Comparison of ENCODE assay signal across 1 cellular context in the genomic region with DNA sequence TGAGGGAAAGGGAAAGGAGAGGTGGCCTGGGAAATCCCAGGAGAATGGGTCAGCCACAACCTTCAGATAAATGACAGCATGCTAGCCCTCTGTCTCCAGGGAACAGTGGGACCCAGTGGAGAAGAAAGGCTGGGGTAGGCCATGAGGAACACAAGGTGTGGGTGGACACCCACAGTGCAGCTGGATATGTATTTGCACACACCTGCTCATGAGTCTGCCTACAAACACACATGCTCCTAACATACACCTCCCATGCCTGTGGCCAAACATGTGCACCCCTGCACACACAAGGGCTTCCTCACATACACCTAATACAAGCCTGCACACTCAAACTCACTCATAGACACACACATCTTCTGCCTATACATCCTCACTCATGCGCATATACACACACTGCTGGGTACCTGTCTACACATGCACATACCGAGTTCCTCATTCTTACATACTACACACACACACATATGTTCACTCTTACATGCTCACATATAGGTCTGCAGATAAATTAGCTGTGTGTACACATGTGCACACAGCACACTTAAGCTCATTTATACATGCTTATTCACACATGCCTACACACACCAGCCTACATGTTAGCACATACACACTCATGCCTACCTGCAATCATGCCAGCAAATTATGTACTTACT.
TF ChIP-seq lines count a peak whose summit lies in the region.

No MANE protein-coding gene starts in this region.

TF ChIP-seq in WTC11, 78 proteins besides CTCF, POLR2A, EP300 and RAD21 (continued from another document):
- TF ChIP-seq, protein P1, sequence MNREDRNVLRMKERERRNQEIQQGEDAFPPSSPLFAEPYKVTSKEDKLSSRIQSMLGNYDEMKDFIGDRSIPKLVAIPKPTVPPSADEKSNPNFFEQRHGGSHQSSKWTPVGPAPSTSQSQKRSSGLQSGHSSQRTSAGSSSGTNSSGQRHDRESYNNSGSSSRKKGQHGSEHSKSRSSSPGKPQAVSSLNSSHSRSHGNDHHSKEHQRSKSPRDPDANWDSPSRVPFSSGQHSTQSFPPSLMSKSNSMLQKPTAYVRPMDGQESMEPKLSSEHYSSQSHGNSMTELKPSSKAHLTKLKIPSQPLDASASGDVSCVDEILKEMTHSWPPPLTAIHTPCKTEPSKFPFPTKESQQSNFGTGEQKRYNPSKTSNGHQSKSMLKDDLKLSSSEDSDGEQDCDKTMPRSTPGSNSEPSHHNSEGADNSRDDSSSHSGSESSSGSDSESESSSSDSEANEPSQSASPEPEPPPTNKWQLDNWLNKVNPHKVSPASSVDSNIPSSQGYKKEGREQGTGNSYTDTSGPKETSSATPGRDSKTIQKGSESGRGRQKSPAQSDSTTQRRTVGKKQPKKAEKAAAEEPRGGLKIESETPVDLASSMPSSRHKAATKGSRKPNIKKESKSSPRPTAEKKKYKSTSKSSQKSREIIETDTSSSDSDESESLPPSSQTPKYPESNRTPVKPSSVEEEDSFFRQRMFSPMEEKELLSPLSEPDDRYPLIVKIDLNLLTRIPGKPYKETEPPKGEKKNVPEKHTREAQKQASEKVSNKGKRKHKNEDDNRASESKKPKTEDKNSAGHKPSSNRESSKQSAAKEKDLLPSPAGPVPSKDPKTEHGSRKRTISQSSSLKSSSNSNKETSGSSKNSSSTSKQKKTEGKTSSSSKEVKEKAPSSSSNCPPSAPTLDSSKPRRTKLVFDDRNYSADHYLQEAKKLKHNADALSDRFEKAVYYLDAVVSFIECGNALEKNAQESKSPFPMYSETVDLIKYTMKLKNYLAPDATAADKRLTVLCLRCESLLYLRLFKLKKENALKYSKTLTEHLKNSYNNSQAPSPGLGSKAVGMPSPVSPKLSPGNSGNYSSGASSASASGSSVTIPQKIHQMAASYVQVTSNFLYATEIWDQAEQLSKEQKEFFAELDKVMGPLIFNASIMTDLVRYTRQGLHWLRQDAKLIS (CRISPR knock-in tag; IDR thresholded peaks at IDR 0.05; ENCODE audit: borderline replicate concordance), result no peak
- no peak for TF ChIP-seq ZNF317 (CRISPR knock-in tag; IDR thresholded peaks at IDR 0.05; ENCODE audit: borderline replicate concordance, low read depth)
- no peak for TF ChIP-seq SOX15 (CRISPR knock-in tag; IDR thresholded peaks at IDR 0.05)
- TF ChIP-seq, protein P2, sequence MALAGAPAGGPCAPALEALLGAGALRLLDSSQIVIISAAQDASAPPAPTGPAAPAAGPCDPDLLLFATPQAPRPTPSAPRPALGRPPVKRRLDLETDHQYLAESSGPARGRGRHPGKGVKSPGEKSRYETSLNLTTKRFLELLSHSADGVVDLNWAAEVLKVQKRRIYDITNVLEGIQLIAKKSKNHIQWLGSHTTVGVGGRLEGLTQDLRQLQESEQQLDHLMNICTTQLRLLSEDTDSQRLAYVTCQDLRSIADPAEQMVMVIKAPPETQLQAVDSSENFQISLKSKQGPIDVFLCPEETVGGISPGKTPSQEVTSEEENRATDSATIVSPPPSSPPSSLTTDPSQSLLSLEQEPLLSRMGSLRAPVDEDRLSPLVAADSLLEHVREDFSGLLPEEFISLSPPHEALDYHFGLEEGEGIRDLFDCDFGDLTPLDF (CRISPR knock-in tag; IDR thresholded peaks at IDR 0.05), result no peak
- TF ChIP-seq JUN (CRISPR knock-in tag; IDR thresholded peaks at IDR 0.05), result 0 out of 2 replicates have a peak, but pooled peaks have one; percentile 33
- no peak for TF ChIP-seq GABPB1 (CRISPR knock-in tag; IDR thresholded peaks at IDR 0.05)
- no peak for TF ChIP-seq ZNF671 (CRISPR knock-in tag; IDR thresholded peaks at IDR 0.05)
- TF ChIP-seq, protein P3, sequence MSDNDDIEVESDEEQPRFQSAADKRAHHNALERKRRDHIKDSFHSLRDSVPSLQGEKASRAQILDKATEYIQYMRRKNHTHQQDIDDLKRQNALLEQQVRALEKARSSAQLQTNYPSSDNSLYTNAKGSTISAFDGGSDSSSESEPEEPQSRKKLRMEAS (CRISPR knock-in tag; IDR thresholded peaks at IDR 0.05), result 0 out of 2 replicates have a peak, but pooled peaks have one; percentile 18
- TF ChIP-seq, protein P4, sequence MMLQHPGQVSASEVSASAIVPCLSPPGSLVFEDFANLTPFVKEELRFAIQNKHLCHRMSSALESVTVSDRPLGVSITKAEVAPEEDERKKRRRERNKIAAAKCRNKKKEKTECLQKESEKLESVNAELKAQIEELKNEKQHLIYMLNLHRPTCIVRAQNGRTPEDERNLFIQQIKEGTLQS (CRISPR knock-in tag; conservative IDR thresholded peaks at IDR 0.05), result no peak
- TF ChIP-seq ATF1 (CRISPR knock-in tag; IDR thresholded peaks at IDR 0.05), result no peak
